Comparison of ENCODE assay signal across 1 cellular context in the genomic region with DNA sequence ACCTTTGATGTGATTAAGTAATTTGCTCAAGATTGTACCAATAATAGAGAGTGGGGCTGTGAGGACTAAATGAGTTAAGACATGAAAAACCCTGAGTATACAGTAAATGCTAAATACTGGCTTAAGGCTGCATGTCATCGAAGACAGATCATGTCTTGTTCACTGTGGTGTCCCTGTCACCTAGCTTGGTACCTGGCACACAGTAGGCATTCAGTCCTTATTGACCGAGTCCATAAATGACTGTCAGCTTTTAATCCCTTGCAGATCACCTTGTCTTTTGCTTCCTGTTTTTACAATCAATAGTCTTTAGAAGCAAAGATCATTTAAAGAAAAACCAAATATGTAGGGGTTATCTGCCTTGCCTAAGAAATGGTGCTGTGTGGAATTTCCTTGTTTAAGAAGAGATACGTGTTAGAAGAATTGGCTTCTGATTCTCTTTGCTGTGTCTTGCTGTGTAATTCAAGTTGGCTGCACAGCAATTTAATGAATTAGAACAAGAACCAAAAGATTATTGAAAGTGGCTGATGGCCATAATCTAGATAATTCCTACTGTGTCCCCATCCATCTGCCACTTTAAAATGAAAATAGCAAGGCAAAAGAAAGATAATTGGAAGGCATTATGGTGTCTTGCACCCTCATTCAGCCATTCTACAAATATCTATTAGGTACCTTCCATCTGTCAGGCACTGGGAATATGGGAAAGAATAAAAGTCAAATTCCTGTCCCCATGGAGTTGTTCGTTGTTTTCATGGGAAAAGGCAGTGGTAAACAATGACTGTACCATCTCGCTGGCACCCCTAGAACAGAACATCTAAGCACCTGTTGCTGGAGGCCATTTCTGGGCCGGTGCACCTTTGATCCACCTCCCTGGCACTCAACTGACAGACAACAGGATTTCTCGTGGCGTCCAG.
TF ChIP-seq lines count a peak whose summit lies in the region.

No MANE protein-coding gene starts in this region.

TF ChIP-seq in GM12878, 131 proteins besides CTCF, POLR2A, EP300 and RAD21:
- no peak for TF ChIP-seq HDAC2 (IDR thresholded peaks at IDR 0.05)
- TF ChIP-seq ZBED1 (IDR thresholded peaks at IDR 0.05; ENCODE audit: borderline replicate concordance), result no peak
- 0 out of 2 replicates have a peak, but pooled peaks have one; percentile 10 for TF ChIP-seq FOXK2 (IDR thresholded peaks at IDR 0.05)
